Comparison of ENCODE assay signal across 20 cellular contexts in genomic region chr5:75848077-75848476, GRCh38.
"Had no signal": no experiment of that assay in that cellular context is flagged by ENCODE, and none has a peak within 500 bp of the region (broad histone marks: within the 10 kb centered on the region; RNA-seq: fewer than 3 reads in every experiment).

No MANE protein-coding gene starts in this region.

- DNase-seq: activated CD4-positive, alpha-beta memory T cell treated with anti-CD3 and anti-CD28 coated beads for 36 hours; activated CD4-positive, alpha-beta T cell treated with anti-CD3 and anti-CD28 coated beads for 48 hours; activated gamma-delta T cell; anterior cingulate cortex; body of pancreas; cortex of kidney; left colon; lower lobe of right lung; naive thymus-derived CD8-positive, alpha-beta T cell; retina; spleen; stimulated activated CD4-positive, alpha-beta T cell treated with anti-CD3 and anti-CD28 coated beads, Interleukin-4, amount 100 ng/mL, for 1 hour; stimulated activated naive CD8-positive, alpha-beta T cell treated with anti-CD3 and anti-CD28 coated beads, Interleukin-15, Interleukin-2, amounts not matched to agents 100 U/mL and 50 U/mL, for 24 hours; T1000; thyroid gland; upper lobe of right lung had no signal

- H3K27ac ChIP-seq: body of pancreas, cardiac muscle cell, lower lobe of right lung, spleen, thyroid gland, upper lobe of right lung had no signal

- H3K9me3 ChIP-seq: body of pancreas, lower lobe of right lung, spleen, thyroid gland, upper lobe of right lung had no signal

- H3K36me3 ChIP-seq: cardiac muscle cell, lower lobe of right lung, spleen, thyroid gland, upper lobe of right lung had no signal

- H3K36me3 Mint-ChIP-seq: activated CD4-positive, alpha-beta memory T cell treated with anti-CD3 and anti-CD28 coated beads for 36 hours; activated naive CD4-positive, alpha-beta T cell treated with anti-CD3 and anti-CD28 coated beads, Interleukin-2, amount 50 U/mL, for 24 hours; naive thymus-derived CD8-positive, alpha-beta T cell had no signal

- H3K27ac Mint-ChIP-seq: activated CD4-positive, alpha-beta memory T cell treated with anti-CD3 and anti-CD28 coated beads for 36 hours; activated naive CD4-positive, alpha-beta T cell treated with anti-CD3 and anti-CD28 coated beads, Interleukin-2, amount 50 U/mL, for 24 hours; naive thymus-derived CD8-positive, alpha-beta T cell; progenitor cell of endocrine pancreas; T-helper 1 cell treated with Interleukin-12 subunit alpha and Interleukin-12 subunit beta and Interleukin-4 antibody, amounts not matched to agents 30 μg/mL and 1 μg/mL, for 36 hours had no signal

- H3K27me3 ChIP-seq: body of pancreas, cardiac muscle cell, spleen, thyroid gland, upper lobe of right lung had no signal

- H3K9me3 Mint-ChIP-seq: activated CD4-positive, alpha-beta memory T cell treated with anti-CD3 and anti-CD28 coated beads for 36 hours; activated naive CD4-positive, alpha-beta T cell treated with anti-CD3 and anti-CD28 coated beads, Interleukin-2, amount 50 U/mL, for 24 hours; naive thymus-derived CD8-positive, alpha-beta T cell; T-helper 1 cell treated with Interleukin-12 subunit alpha and Interleukin-12 subunit beta and Interleukin-4 antibody, amounts not matched to agents 30 μg/mL and 1 μg/mL, for 36 hours had no signal

- ATAC-seq: body of pancreas; left colon; lower lobe of right lung; naive thymus-derived CD8-positive, alpha-beta T cell; stimulated activated naive CD8-positive, alpha-beta T cell treated with anti-CD3 and anti-CD28 coated beads, Interleukin-15, Interleukin-2, amounts not matched to agents 100 U/mL and 50 U/mL, for 24 hours; upper lobe of right lung had no signal

- H3K4me1 ChIP-seq: body of pancreas, lower lobe of right lung, upper lobe of right lung had no signal

- H3K4me3 ChIP-seq: body of pancreas, cardiac muscle cell, lower lobe of right lung, spleen, thyroid gland, upper lobe of right lung had no signal

- H3K4me1 Mint-ChIP-seq: activated naive CD4-positive, alpha-beta T cell treated with anti-CD3 and anti-CD28 coated beads, Interleukin-2, amount 50 U/mL, for 24 hours had no signal

- H3K4me3 Mint-ChIP-seq: activated CD4-positive, alpha-beta memory T cell treated with anti-CD3 and anti-CD28 coated beads for 36 hours; activated naive CD4-positive, alpha-beta T cell treated with anti-CD3 and anti-CD28 coated beads, Interleukin-2, amount 50 U/mL, for 24 hours; naive thymus-derived CD8-positive, alpha-beta T cell; T-helper 1 cell treated with Interleukin-12 subunit alpha and Interleukin-12 subunit beta and Interleukin-4 antibody, amounts not matched to agents 30 μg/mL and 1 μg/mL, for 36 hours had no signal
